ENCODE assay signal across 27 cellular contexts in the genomic region with DNA sequence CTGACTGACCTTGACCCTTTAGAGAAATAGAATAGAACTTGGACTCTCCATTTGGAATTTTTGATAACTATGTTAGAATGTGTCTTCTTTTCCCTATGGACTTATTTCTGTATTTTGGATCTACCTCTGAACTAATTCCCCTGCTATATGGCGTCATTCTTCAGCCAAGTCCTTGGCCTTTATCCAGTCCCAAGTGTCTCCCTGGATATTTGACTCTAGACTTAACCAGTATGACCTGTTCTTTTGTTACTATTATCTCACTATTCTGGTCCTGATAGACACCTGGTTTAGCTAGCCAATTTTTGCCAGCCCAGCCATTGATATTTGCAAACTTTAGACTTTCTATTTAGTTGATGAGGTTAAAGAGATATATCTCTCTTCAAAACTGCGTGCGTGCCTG.
"Had no signal": no experiment of that assay in that cellular context is flagged by ENCODE, and none has a peak within 500 bp of the region (broad histone marks: within the 10 kb centered on the region; RNA-seq: fewer than 3 reads in every experiment).

No MANE protein-coding gene starts in this region.

- H3K9ac ChIP-seq: KMS-11 had no signal

- H3K27ac ChIP-seq: adrenal gland, KMS-11, SJSA1 had no signal

- H3K9me3 ChIP-seq: adrenal gland, SJSA1 had no signal

- H3K36me3 ChIP-seq: adrenal gland, SJSA1 had no signal

- FAIRE-seq: HepG2 had no signal

- H3K27me3 ChIP-seq: adrenal gland, SJSA1 had no signal

- H3K4me1 ChIP-seq: adrenal gland had no signal

- ATAC-seq: activated CD8-positive, alpha-beta T cell treated with anti-CD3 and anti-CD28 coated beads, Interleukin-2, amount 10 ng/mL, durations not matched to agents 7 days and 5 days; HepG2; Panc1; SK-N-SH treated with all-trans-retinoic acid at 6 μM for 48 hours; WTC11 had no signal

- H3K4me2 ChIP-seq: KMS-11 had no signal

- H3K4me3 ChIP-seq: adrenal gland, SJSA1 had no signal

- DNase-seq: activated CD4-positive, alpha-beta T cell treated with anti-CD3 and anti-CD28 coated beads for 48 hours; activated CD4-positive, alpha-beta T cell treated with anti-CD3 and anti-CD28 coated beads, Interleukin-2, amount 50 U/mL, for 4 hours; activated CD4-positive, CD25-positive, alpha-beta regulatory T cell treated with anti-CD3 and anti-CD28 coated beads, Interleukin-2, amount 50 U/mL, for 72 hours; activated CD8-positive, alpha-beta memory T cell treated with anti-CD3 and anti-CD28 coated beads, Interleukin-2, amount 50 U/mL, for 48 hours; activated CD8-positive, alpha-beta T cell treated with anti-CD3 and anti-CD28 coated beads, Interleukin-2, amount 10 ng/mL, durations not matched to agents 7 days and 5 days; activated naive CD4-positive, alpha-beta T cell treated with anti-CD3 and anti-CD28 coated beads, Interleukin-2, amount 50 U/mL, for 16 hours; activated naive CD8-positive, alpha-beta T cell treated with anti-CD3 and anti-CD28 coated beads, Interleukin-2, amount 10 ng/mL, durations not matched to agents 7 days and 5 days; activated T-cell treated with anti-CD3 and anti-CD28 coated beads, Interleukin-2, amount 50 U/mL, for 1 hour; adrenal gland; anterior cingulate cortex; MM.1S; NCI-H1105; NCI-H1436 treated with DMSO at 0.1 percent for 48 hours; NCI-H187; NCI-H2081; NCI-H446; NCI-H524 treated with DMSO at 0.1 percent for 48 hours; NCI-H748 treated with DMSO at 0.1 percent for 48 hours; RPMI8226; SHP77; SW 1271 had no signal
